32 cellular contexts compared by ENCODE assay signal in genomic region chr10:125523347-125523746, GRCh38.
"Had no signal": no experiment of that assay in that cellular context is flagged by ENCODE, and none has a peak within 500 bp of the region (broad histone marks: within the 10 kb centered on the region; RNA-seq: fewer than 3 reads in every experiment).

No MANE protein-coding gene starts in this region.

- H3K9me3 Mint-ChIP-seq: naive thymus-derived CD8-positive, alpha-beta T cell; natural killer cell treated with Interleukin-12 subunit alpha and Interleukin-12 subunit beta and Interleukin-15 and Interleukin-18, amount 100 ng/mL, for 72 hours had no signal

- H3K27me3 ChIP-seq: neutrophil, ovary, right lobe of liver, sigmoid colon, stomach, suprapubic skin, testis, tibial artery, upper lobe of right lung, uterus had no signal

- H3K4me3 Mint-ChIP-seq: naive thymus-derived CD8-positive, alpha-beta T cell; natural killer cell treated with Interleukin-12 subunit alpha and Interleukin-12 subunit beta and Interleukin-15 and Interleukin-18, amount 100 ng/mL, for 72 hours; nephron progenitor cell; neural crest cell; stimulated activated effector memory CD8-positive, alpha-beta T cell treated with anti-CD3 and anti-CD28 coated beads, Interleukin-12 subunit alpha, Interleukin-12 subunit beta, amount 100 ng/mL, for 72 hours; stimulated activated naive B cell treated with anti-CD40 and anti-IgM and Interleukin-4, amounts not matched to agents 10 μg/mL and 1 μg/mL and 100 μg/mL, for 72 hours; stimulated activated naive CD8-positive, alpha-beta T cell treated with anti-CD3 and anti-CD28 coated beads, Interleukin-15, Interleukin-2, amounts not matched to agents 100 ng/mL and 50 ng/mL, for 24 hours; type B pancreatic cell had no signal

- H3K79me2 ChIP-seq: parathyroid adenoma had no signal

- H2AFZ ChIP-seq: parathyroid adenoma had no signal

- H3K9ac ChIP-seq: parathyroid adenoma had no signal

- H3K9me3 ChIP-seq: neutrophil, ovary, psoas muscle, right lobe of liver, suprapubic skin, testis, tibial artery, transverse colon, uterus had no signal

- DNase-seq: naive thymus-derived CD8-positive, alpha-beta T cell; nephron progenitor cell; nucleus accumbens; ovary; posterior cingulate gyrus; psoas muscle; right cardiac atrium; right lobe of liver; sigmoid colon; small intestine; stimulated activated CD4-positive, alpha-beta T cell treated with anti-CD3 and anti-CD28 coated beads, Interleukin-15, amount 100 ng/mL, for 24 hours; stimulated activated CD4-positive, alpha-beta T cell treated with anti-CD3 and anti-CD28 coated beads, Interleukin-2, amount 100 ng/mL, for 24 hours; stimulated activated CD4-positive, alpha-beta T cell treated with anti-CD3 and anti-CD28 coated beads, Interleukin-2, amount 100 ng/mL, for 48 hours; stimulated activated CD4-positive, alpha-beta T cell treated with anti-CD3 and anti-CD28 coated beads, Interleukin-4, amount 100 ng/mL, for 24 hours; stimulated activated naive B cell treated with anti-CD40 and anti-IgM and Interleukin-4, amounts not matched to agents 10 μg/mL and 1 μg/mL and 100 μg/mL, for 72 hours; stimulated activated naive CD4-positive, alpha-beta T cell treated with Interleukin-2 at 50 U/mL for 16 hours; stomach; substantia nigra; testis; tibial artery; transverse colon; upper lobe of right lung; uterus had no signal

- ATAC-seq: naive thymus-derived CD8-positive, alpha-beta T cell; natural killer cell treated with Interleukin-12 subunit alpha and Interleukin-12 subunit beta and Interleukin-15 and Interleukin-18, amount 100 ng/mL, for 72 hours; psoas muscle; right cardiac atrium; right lobe of liver; stimulated activated effector memory CD8-positive, alpha-beta T cell treated with anti-CD3 and anti-CD28 coated beads, Interleukin-12 subunit alpha, Interleukin-12 subunit beta, amount 100 ng/mL, for 72 hours; stimulated activated naive B cell treated with anti-CD40 and anti-IgM and Interleukin-4, amounts not matched to agents 10 μg/mL and 1 μg/mL and 100 μg/mL, for 72 hours; upper lobe of right lung had no signal

- H3K36me3 ChIP-seq: neutrophil, ovary, right lobe of liver, sigmoid colon, stomach, suprapubic skin, tibial artery, transverse colon, upper lobe of right lung, uterus had no signal

- H3K36me3 Mint-ChIP-seq: naive thymus-derived CD8-positive, alpha-beta T cell; natural killer cell treated with Interleukin-12 subunit alpha and Interleukin-12 subunit beta and Interleukin-15 and Interleukin-18, amount 100 ng/mL, for 72 hours; stimulated activated effector memory CD8-positive, alpha-beta T cell treated with anti-CD3 and anti-CD28 coated beads, Interleukin-12 subunit alpha, Interleukin-12 subunit beta, amount 100 ng/mL, for 72 hours; type B pancreatic cell had no signal

- H3K27ac ChIP-seq: neutrophil, ovary, parathyroid adenoma, psoas muscle, right lobe of liver, sigmoid colon, stomach, suprapubic skin, tibial artery, transverse colon, upper lobe of right lung, uterus had no signal

- H3K27ac Mint-ChIP-seq: naive thymus-derived CD8-positive, alpha-beta T cell; natural killer cell treated with Interleukin-12 subunit alpha and Interleukin-12 subunit beta and Interleukin-15 and Interleukin-18, amount 100 ng/mL, for 72 hours; nephron progenitor cell; progenitor cell of endocrine pancreas; stimulated activated effector memory CD8-positive, alpha-beta T cell treated with anti-CD3 and anti-CD28 coated beads, Interleukin-12 subunit alpha, Interleukin-12 subunit beta, amount 100 ng/mL, for 72 hours; stimulated activated naive B cell treated with anti-CD40 and anti-IgM and Interleukin-4, amounts not matched to agents 10 μg/mL and 1 μg/mL and 100 μg/mL, for 72 hours; stimulated activated naive CD8-positive, alpha-beta T cell treated with anti-CD3 and anti-CD28 coated beads, Interleukin-15, Interleukin-2, amounts not matched to agents 100 ng/mL and 50 ng/mL, for 24 hours; type B pancreatic cell had no signal

- FAIRE-seq: small intestine had no signal

- H3K4me3 ChIP-seq: ovary, psoas muscle, right lobe of liver, sigmoid colon, stomach, suprapubic skin, testis, tibial artery, transverse colon, upper lobe of right lung, uterus had no signal

- H3K4me1 ChIP-seq: parathyroid adenoma, psoas muscle, right lobe of liver, sigmoid colon, stomach, suprapubic skin, testis, transverse colon, upper lobe of right lung, uterus had no signal

- H3K4me1 Mint-ChIP-seq: nephron progenitor cell; neural crest cell; stimulated activated naive B cell treated with anti-CD40 and anti-IgM and Interleukin-4, amounts not matched to agents 10 μg/mL and 1 μg/mL and 100 μg/mL, for 72 hours had no signal
